Comparison of ENCODE assay signal across 8 cellular contexts in the genomic region with DNA sequence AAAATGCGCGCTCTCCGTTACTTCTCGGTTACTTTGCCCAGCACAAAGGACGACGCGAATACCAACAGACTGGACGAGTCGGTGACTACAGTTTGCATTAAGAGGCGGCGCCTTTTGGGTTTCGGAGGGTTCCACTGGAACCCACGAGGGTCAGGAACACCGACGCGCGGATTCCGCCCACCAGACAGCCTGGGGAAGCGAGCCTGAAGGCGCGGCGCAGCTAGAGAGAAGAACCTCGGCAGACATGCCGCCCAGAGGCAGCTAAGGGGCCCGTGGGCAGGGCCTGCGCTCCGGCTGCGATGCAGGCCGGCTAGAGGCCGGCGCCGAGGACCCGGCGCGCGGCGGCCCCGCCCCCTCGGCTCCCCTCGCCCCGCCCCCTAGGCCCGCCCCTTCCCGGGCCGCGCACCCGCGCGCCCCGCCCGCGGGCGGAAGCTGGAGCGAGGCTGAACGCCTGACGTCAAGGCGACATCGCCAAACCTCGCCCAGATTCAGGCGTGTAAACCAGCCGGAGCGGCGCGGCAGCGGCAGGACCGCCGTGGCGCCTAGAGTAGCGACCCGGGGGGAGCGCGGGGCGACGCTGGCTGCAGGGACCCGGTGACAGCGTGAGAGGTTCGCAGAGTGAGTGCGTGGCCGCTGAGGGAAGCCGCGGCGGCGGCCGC. TPM values are rescaled to one million over a fixed set of nuclear protein-coding genes. Genes with fewer than 3 reads are reported as not detected.
DNase-seq lines count a peak whose midpoint lies in the region; ATAC-seq, FAIRE-seq and TF ChIP-seq lines count a peak whose summit lies in the region.

A gene (plus strand): TSS at position 465 of the 659 bp plus-strand sequence. CDS start 37,826 bp downstream, outside the sequence.

- H3K9me3 ChIP-seq in Caco-2 (no peaks in the 10 kb centered on the region), NT2/D1 (ENCODE audit: insufficient read depth, low read length) (no peaks in the 10 kb centered on the region), mesodermal cell (ENCODE audit: control insufficient read depth, low read length) (no peaks in the 10 kb centered on the region)

- H3K36me3 Mint-ChIP-seq in Caco-2 (ENCODE audit: insufficient read depth, unreplicated experiment): peaks cover 44% of the 10 kb centered on the region

- FAIRE-seq in HTR-8/SVneo (lab: Jason Lieb, UNC): peak; percentile 88

- H3K27me3 ChIP-seq in Caco-2 (replicated peaks; ENCODE audit: control insufficient read depth, insufficient read depth, low read length): no peaks in the 10 kb centered on the region
- no peaks in the 10 kb centered on the region for H3K27me3 ChIP-seq in NT2/D1 (ENCODE audit: insufficient read depth, insufficient read length)

- H3K4me3 ChIP-seq in Caco-2 (ENCODE audit: low read depth, low read length): peak within 1 kb of the TSS; percentile 92
- peak within 1 kb of the TSS; percentile 84 for H3K4me3 ChIP-seq in NT2/D1 (ENCODE audit: insufficient read length, low read depth)
- H3K4me3 ChIP-seq in mesodermal cell (ENCODE audit: extremely low read depth, insufficient read depth, low read length, poor library complexity, severe bottlenecking): peak within 1 kb of the TSS; percentile 82

- 0 to 1% methylated on average over 48 to 54 of the region's 83 CpGs for WGBS in mesodermal cell (ENCODE audit: insufficient coverage in 2 of 2), 2 experiments

- no TSS peak for BruUV-seq in Caco-2 (replicated peaks; lab: Mats Ljungman, UMichigan)

- DNase-seq in Caco-2 (peak; percentile 91), HTR-8/SVneo (ENCODE audit: insufficient read length, low spot score) (peak; percentile 83), NT2/D1 (ENCODE audit: low read depth, low spot score) (peak; percentile 79)
- peak; percentile 65 for DNase-seq in activated CD8-positive, alpha-beta memory T cell treated with anti-CD3 and anti-CD28 coated beads, Interleukin-2, amount 50 U/mL, for 24 hours (ENCODE audit: extremely low read depth)
- DNase-seq in stimulated activated CD8-positive, alpha-beta memory T cell treated with anti-CD3 and anti-CD28 coated beads, Interleukin-15, amount 100 ng/mL, for 24 hours (ENCODE audit: low read depth): peak; percentile 83

- no peaks in the 10 kb centered on the region for H3K27me3 Mint-ChIP-seq in Caco-2 (ENCODE audit: insufficient read depth, unreplicated experiment)

- no peaks in the 10 kb centered on the region for H3K9me3 Mint-ChIP-seq in Caco-2 (ENCODE audit: unreplicated experiment)

- CTCF ChIA-PET in Caco-2 (lab: Charles Lee): interaction anchor here (1.2 kb wide), 1 partner anchor 570 kb away, joined by 3 read pairs; no protein-coding TSS in a partner anchor

- peak within 1 kb of the TSS; percentile 99 for H3K27ac ChIP-seq in mesodermal cell (ENCODE audit: low read depth, low read length, severe bottlenecking)

- POLR2A ChIA-PET in Caco-2 (lab: Charles Lee): interaction anchor here (0.5 to 2.0 kb wide), 13 partner anchors 22 to 1342 kb away, joined by 3 to 6 read pairs (median 3); a partner anchor contains a TSS

- H3K4me1 ChIP-seq in Caco-2: peaks cover 50% of the 10 kb centered on the region
- H3K4me1 ChIP-seq in NT2/D1 (ENCODE audit: insufficient read depth, insufficient read length): no peaks in the 10 kb centered on the region
- H3K4me1 ChIP-seq in mesodermal cell (ENCODE audit: control insufficient read depth, insufficient read depth, low read length, poor library complexity, severe bottlenecking): peaks cover 6% of the 10 kb centered on the region

- peaks cover 29% of the 10 kb centered on the region for H3K4me1 Mint-ChIP-seq in Caco-2 (ENCODE audit: low read depth, unreplicated experiment)

- H3K27ac Mint-ChIP-seq in Caco-2 (ENCODE audit: unreplicated experiment): peak within 1 kb of the TSS; percentile 91

- intact Hi-C loops in Caco-2 (cut with micrococcal nuclease; ENCODE audit: unreplicated experiment): loop anchor here (1.0 to 10.0 kb wide), 5 partner anchors 76 to 386 kb away; a partner anchor contains a TSS

- H3K36me3 ChIP-seq in Caco-2 (ENCODE audit: control insufficient read depth, insufficient read depth, low read length) (no peaks in the 10 kb centered on the region; the same call in 1 of the 2 replicates), NT2/D1 (ENCODE audit: insufficient read depth, insufficient read length, low read length) (peaks cover 13% of the 10 kb centered on the region), mesodermal cell (ENCODE audit: control insufficient read depth, insufficient read depth, low read length) (peaks cover 9% of the 10 kb centered on the region)

- peak; percentile 79 for ATAC-seq in GM21381 (IDR thresholded peaks at IDR 0.05; ENCODE audit: unreplicated experiment)

- H3K9ac ChIP-seq in NT2/D1 (ENCODE audit: insufficient read length, low read depth): peak within 1 kb of the TSS; percentile 92

- in situ Hi-C loops in endometrial microvascular endothelial cells (cut with HindIII; ENCODE audit: inconsistent ontology term, low pct_unique_long_range_greater_than_20kb, low sequenced_read_pairs): no loop called here

- H3K4me3 Mint-ChIP-seq in Caco-2 (ENCODE audit: unreplicated experiment): peak within 1 kb of the TSS; percentile 76

- TF ChIP-seq CTCF in Caco-2 (IDR thresholded peaks at IDR 0.05; ENCODE audit: insufficient read depth in 1 of 2, low read depth in 1 of 2, low read length in 1 of 2, severe bottlenecking in 1 of 2, unreplicated experiment in 1 of 2): no peak

RNA-seq across cellular contexts. Expression of the gene that starts here (rescaled TPM):
- total RNA-seq in Caco-2 (2022) (216 and 239 TPM in 2 replicates), endometrial microvascular endothelial cells (ENCODE audit: inconsistent ontology term) (239 TPM)
- polyA plus RNA-seq in mesodermal cell (2013, experiment 1 of 2): 218 TPM
- polyA plus RNA-seq in mesodermal cell (2013, experiment 2 of 2): 244 TPM

Comparison
In these comparisons a context has a peak if more than half of its experiments do, and no peak if none do; other contexts are left out.
1. Peak in every context shown above with its lines: DNase-seq, ATAC-seq, H3K4me3 ChIP-seq and H3K27ac ChIP-seq.